15 cellular contexts compared by ENCODE assay signal in the genomic region with DNA sequence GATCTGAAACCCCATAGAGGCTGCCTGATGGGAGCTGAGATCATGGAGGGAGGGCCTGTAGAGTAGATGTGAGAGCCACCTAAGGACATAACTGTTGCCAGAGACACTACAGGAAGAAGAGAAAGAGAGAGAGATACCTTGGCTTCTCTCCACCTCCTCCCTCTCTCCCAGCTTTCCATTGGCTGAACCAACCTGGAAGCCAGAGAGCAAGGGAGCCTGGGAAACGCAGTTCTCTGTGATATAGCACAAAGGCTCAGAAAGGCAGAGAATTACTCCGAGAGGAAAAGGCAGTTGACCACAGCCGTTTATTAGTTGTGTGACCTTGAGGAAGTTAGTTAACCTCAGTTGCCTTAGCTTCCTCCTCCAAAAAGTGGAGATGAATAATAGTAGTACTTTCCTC. TPM values are rescaled to one million over a fixed set of nuclear protein-coding genes. Genes with fewer than 3 reads are reported as not detected.
DNase-seq lines count a peak whose midpoint lies in the region; ATAC-seq and TF ChIP-seq lines count a peak whose summit lies in the region.
"Had no signal": no experiment of that assay in that cellular context is flagged by ENCODE, and none has a peak within 500 bp of the region (broad histone marks: within the 10 kb centered on the region; RNA-seq: fewer than 3 reads in every experiment).

No MANE protein-coding gene starts in this region.

- intact Hi-C loops in Calu3 (cut with micrococcal nuclease; ENCODE audit: unreplicated experiment) = no loop called here

- peak; percentile 56 for DNase-seq in Caki2 (ENCODE audit: low read depth)
- peak; percentile 58 for DNase-seq in NCI-H226
- peak; percentile 57 for DNase-seq in choroid plexus epithelial cell (ENCODE audit: low read depth)
- peak; percentile 23 for DNase-seq in kidney tubule cell (ENCODE audit: low spot score)
- no peak for DNase-seq in omental fat pad (ENCODE audit: low spot score)
- no peak for DNase-seq in activated effector memory CD4-positive, alpha-beta T cell treated with Interleukin-2 at 50 U/mL for 16 hours
- no peak for DNase-seq in Calu3
- no peak for DNase-seq in activated CD4-positive, alpha-beta T cell treated with anti-CD3 and anti-CD28 coated beads, Interleukin-2, amount 50 U/mL, for 4 hours
- DNase-seq: activated CD8-positive, alpha-beta memory T cell treated with anti-CD3 and anti-CD28 coated beads, Interleukin-2, amount 10 ng/mL, durations not matched to agents 7 days and 5 days; CD8-positive, alpha-beta T cell; pancreas had no signal

- no peak overlapping the region for H3K27ac Mint-ChIP-seq in Calu3 (ENCODE audit: unreplicated experiment)
- H3K27ac Mint-ChIP-seq: activated CD8-positive, alpha-beta memory T cell treated with anti-CD3 and anti-CD28 coated beads, Interleukin-2, amount 10 ng/mL, durations not matched to agents 7 days and 5 days; activated naive CD8-positive, alpha-beta T cell treated with anti-CD3 and anti-CD28 coated beads, Interleukin-2, amount 10 ng/mL, durations not matched to agents 7 days and 5 days; CD8-positive, alpha-beta T cell; memory B cell; stimulated activated effector memory CD8-positive, alpha-beta T cell treated with anti-CD3 and anti-CD28 coated beads, Interleukin-12 subunit alpha, Interleukin-12 subunit beta, amount 100 ng/mL, for 72 hours had no signal

- TF ChIP-seq CTCF in choroid plexus epithelial cell (conservative IDR thresholded peaks at IDR 0.05; ENCODE audit: low read depth, low read length) (no peak), omental fat pad (IDR thresholded peaks at IDR 0.05) (no peak), Calu3 (IDR thresholded peaks at IDR 0.05; ENCODE audit: unreplicated experiment) (no peak)

- no peaks in the 10 kb centered on the region for H3K27me3 Mint-ChIP-seq in Calu3 (ENCODE audit: unreplicated experiment)
- H3K27me3 Mint-ChIP-seq: memory B cell had no signal

- in situ Hi-C loops in Caki2 (cut with HindIII; ENCODE audit: low pct_unique_long_range_greater_than_20kb, low sequenced_read_pairs) = no loop called here

- no peak overlapping the region for H3K4me3 Mint-ChIP-seq in Calu3 (ENCODE audit: low read depth, unreplicated experiment)
- H3K4me3 Mint-ChIP-seq: activated CD8-positive, alpha-beta memory T cell treated with anti-CD3 and anti-CD28 coated beads, Interleukin-2, amount 10 ng/mL, durations not matched to agents 7 days and 5 days; activated naive CD8-positive, alpha-beta T cell treated with anti-CD3 and anti-CD28 coated beads, Interleukin-2, amount 10 ng/mL, durations not matched to agents 7 days and 5 days; CD8-positive, alpha-beta T cell; memory B cell; stimulated activated effector memory CD8-positive, alpha-beta T cell treated with anti-CD3 and anti-CD28 coated beads, Interleukin-12 subunit alpha, Interleukin-12 subunit beta, amount 100 ng/mL, for 72 hours had no signal

- no peak for ATAC-seq in omental fat pad (ENCODE audit: low FRiP score)
- ATAC-seq: activated CD8-positive, alpha-beta memory T cell treated with anti-CD3 and anti-CD28 coated beads, Interleukin-2, amount 10 ng/mL, durations not matched to agents 7 days and 5 days; CD8-positive, alpha-beta T cell; GM12878; pancreas; stimulated activated effector memory CD8-positive, alpha-beta T cell treated with anti-CD3 and anti-CD28 coated beads, Interleukin-12 subunit alpha, Interleukin-12 subunit beta, amount 100 ng/mL, for 72 hours had no signal

- BruUV-seq in Calu3 (replicated peaks; lab: Mats Ljungman, UMichigan) = no TSS peak

- H3K4me1 Mint-ChIP-seq in Calu3 (ENCODE audit: low read depth, unreplicated experiment) = peaks cover 58% of the 10 kb centered on the region
- H3K4me1 Mint-ChIP-seq: activated CD8-positive, alpha-beta memory T cell treated with anti-CD3 and anti-CD28 coated beads, Interleukin-2, amount 10 ng/mL, durations not matched to agents 7 days and 5 days; stimulated activated effector memory CD8-positive, alpha-beta T cell treated with anti-CD3 and anti-CD28 coated beads, Interleukin-12 subunit alpha, Interleukin-12 subunit beta, amount 100 ng/mL, for 72 hours had no signal

- CTCF ChIA-PET in Calu3 (lab: Charles Lee) = no interaction called here

- no peaks in the 10 kb centered on the region for H3K9me3 Mint-ChIP-seq in Calu3 (ENCODE audit: low read depth, unreplicated experiment)
- H3K9me3 Mint-ChIP-seq: activated naive CD8-positive, alpha-beta T cell treated with anti-CD3 and anti-CD28 coated beads, Interleukin-2, amount 10 ng/mL, durations not matched to agents 7 days and 5 days; CD8-positive, alpha-beta T cell; memory B cell; stimulated activated effector memory CD8-positive, alpha-beta T cell treated with anti-CD3 and anti-CD28 coated beads, Interleukin-12 subunit alpha, Interleukin-12 subunit beta, amount 100 ng/mL, for 72 hours had no signal

- peaks cover 22% of the 10 kb centered on the region for H3K36me3 Mint-ChIP-seq in Calu3 (ENCODE audit: insufficient read depth, unreplicated experiment)
- H3K36me3 Mint-ChIP-seq: activated CD8-positive, alpha-beta memory T cell treated with anti-CD3 and anti-CD28 coated beads, Interleukin-2, amount 10 ng/mL, durations not matched to agents 7 days and 5 days; activated naive CD8-positive, alpha-beta T cell treated with anti-CD3 and anti-CD28 coated beads, Interleukin-2, amount 10 ng/mL, durations not matched to agents 7 days and 5 days; CD8-positive, alpha-beta T cell; memory B cell; stimulated activated effector memory CD8-positive, alpha-beta T cell treated with anti-CD3 and anti-CD28 coated beads, Interleukin-12 subunit alpha, Interleukin-12 subunit beta, amount 100 ng/mL, for 72 hours had no signal

- no peak overlapping the region for H3K4me3 ChIP-seq in choroid plexus epithelial cell (ENCODE audit: low read depth, low read length)
- H3K4me3 ChIP-seq: GM12878, pancreas had no signal

RNA-seq across cellular contexts. Expression of a gene that starts 37.7 kb away (rescaled TPM):
- total RNA-seq in Caki2 (2014; rRNA removed; shearing (Covaris generic); ENCODE audit: low replicate concordance) = 56.5 and 59.5 TPM in 2 replicates
- 1,000 to 10,000 TPM in 1 of 4 donors, 100 to 1,000 TPM in 3; 223 to 1,046 (median 437) TPM for total RNA-seq in omental fat pad
- 387 and 393 TPM in 2 replicates for total RNA-seq in Calu3 (2022)

Comparison
In these comparisons a context has a peak if more than half of its experiments do, and no peak if none do; other contexts are left out.
1. DNase-seq: peak in Caki2 (single experiment), NCI-H226 (single experiment), choroid plexus epithelial cell (single experiment) and kidney tubule cell (single experiment); none in omental fat pad (single experiment), activated effector memory CD4-positive, alpha-beta T cell treated with Interleukin-2 at 50 U/mL for 16 hours (single experiment), Calu3 (single experiment) and activated CD4-positive, alpha-beta T cell treated with anti-CD3 and anti-CD28 coated beads, Interleukin-2, amount 50 U/mL, for 4 hours (0 of 2).